13 cellular contexts compared by ENCODE assay signal in the genomic region with DNA sequence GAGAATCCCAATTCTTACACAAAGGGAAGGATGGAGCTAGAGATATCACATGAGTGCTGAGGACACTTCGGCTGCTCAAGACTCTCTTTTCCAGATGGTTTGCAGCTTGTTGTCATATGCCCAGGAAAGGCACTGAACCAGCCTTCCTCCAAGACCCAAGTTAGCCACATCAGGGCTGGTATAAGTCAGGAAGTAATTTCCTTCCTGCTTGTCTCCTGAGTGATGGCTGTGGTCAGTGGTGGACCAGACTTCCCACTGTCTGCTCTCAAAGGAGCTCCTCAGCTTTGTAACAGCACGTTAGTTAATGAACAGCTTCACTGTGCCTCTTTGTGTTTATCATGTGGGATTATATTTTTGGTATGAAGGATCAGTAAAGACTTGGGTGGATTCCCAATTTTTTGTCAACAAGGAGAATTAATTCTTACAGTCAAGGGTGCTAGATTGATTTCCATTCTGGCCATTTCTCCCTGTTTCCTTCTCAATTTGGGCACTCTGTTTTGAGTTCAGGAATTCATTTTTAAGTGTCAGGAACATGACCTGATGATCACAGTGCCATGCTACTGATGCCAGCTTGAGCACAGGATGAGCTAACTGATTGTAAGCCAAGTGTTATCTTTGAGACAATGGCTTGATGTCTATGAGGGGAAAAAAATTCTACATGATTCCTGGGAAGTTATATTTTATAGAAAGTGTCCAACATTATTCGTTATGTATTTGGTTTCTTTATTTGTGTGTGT.
"Had no signal": no experiment of that assay in that cellular context is flagged by ENCODE, and none has a peak within 500 bp of the region (broad histone marks: within the 10 kb centered on the region; RNA-seq: fewer than 3 reads in every experiment).

No MANE protein-coding gene starts in this region.

- H3K36me3 ChIP-seq: adrenal gland, prostate gland had no signal

- H3K27ac ChIP-seq: adrenal gland, cardiac muscle cell, esophagus squamous epithelium, prostate gland, upper lobe of left lung had no signal

- FAIRE-seq: colon, small intestine had no signal

- H3K27ac Mint-ChIP-seq: activated T-helper 17 cell treated with anti-CD3 and anti-CD28 coated beads, Interleukin-2, amount 50 U/mL, for 72 hours had no signal

- H3K4me3 ChIP-seq: adrenal gland, cardiac muscle cell, esophagus squamous epithelium, prostate gland, upper lobe of left lung had no signal

- H3K9me3 Mint-ChIP-seq: activated T-helper 17 cell treated with anti-CD3 and anti-CD28 coated beads, Interleukin-2, amount 50 U/mL, for 72 hours had no signal

- DNase-seq: activated CD4-positive, CD25-positive, alpha-beta regulatory T cell; activated naive CD4-positive, alpha-beta T cell treated with Interleukin-2 at 50 U/mL for 16 hours; adrenal gland; esophagus squamous epithelium; foreskin fibroblast; right cardiac atrium; small intestine; stimulated activated naive CD8-positive, alpha-beta T cell treated with anti-CD3 and anti-CD28 coated beads, Interleukin-15, Interleukin-2, amounts not matched to agents 100 U/mL and 50 U/mL, for 24 hours; upper lobe of left lung had no signal

- H3K27me3 ChIP-seq: adrenal gland, cardiac muscle cell, esophagus squamous epithelium, upper lobe of left lung had no signal

- H3K4me1 ChIP-seq: adrenal gland, prostate gland had no signal

- H3K4me3 Mint-ChIP-seq: activated T-helper 17 cell treated with anti-CD3 and anti-CD28 coated beads, Interleukin-2, amount 50 U/mL, for 72 hours had no signal

- H3K9me3 ChIP-seq: adrenal gland, esophagus squamous epithelium, prostate gland, upper lobe of left lung had no signal
